ENCODE assay signal across 8 cellular contexts in the genomic region with DNA sequence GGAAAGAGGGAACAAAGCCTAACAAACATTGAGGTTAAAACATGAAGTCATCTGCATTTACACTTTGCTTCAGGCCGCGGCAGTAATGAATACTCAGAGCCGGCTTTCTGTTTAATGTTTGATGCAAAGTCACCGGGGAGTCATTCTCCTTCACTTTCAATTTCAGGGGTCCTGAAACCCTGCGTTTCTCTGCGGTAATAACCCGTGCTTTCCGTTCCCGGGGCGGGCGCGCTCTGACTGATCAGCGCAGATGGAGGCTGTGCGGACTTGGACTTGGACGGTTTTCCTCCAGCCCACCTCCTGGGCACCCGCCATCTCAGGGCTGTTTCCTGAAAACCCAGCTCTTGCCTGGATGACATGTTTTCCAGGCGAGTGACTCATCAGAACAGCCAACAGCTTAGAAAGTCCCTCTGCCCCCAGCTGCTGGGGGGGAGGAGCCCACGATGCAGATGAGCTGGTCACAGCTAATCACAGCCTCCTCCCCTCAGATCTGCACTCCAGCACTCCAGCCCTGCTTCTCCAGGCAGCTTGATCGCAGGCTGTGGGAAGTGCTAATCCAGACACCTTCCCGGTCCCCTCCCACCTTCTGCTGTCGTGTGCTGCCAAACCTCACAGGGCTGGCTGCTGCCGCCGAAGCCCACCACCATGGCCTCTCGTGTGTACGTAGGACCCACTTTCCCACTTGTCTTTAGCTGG.
A peak's percentile ranks its signal among the peaks of the same experiment; 100 is the strongest.
DNase-seq lines count a peak whose midpoint lies in the region; ATAC-seq and TF ChIP-seq lines count a peak whose summit lies in the region.

No MANE protein-coding gene starts in this region.

- peak overlapping the region; percentile 95 for H3K27ac Mint-ChIP-seq in activated CD4-positive, alpha-beta T cell treated with anti-CD3 and anti-CD28 coated beads for 36 hours

- H3K36me3 Mint-ChIP-seq in activated CD4-positive, alpha-beta T cell treated with anti-CD3 and anti-CD28 coated beads for 36 hours (ENCODE audit: low read depth): peaks cover 15% of the 10 kb centered on the region

- peaks cover 44% of the 10 kb centered on the region for H3K4me1 Mint-ChIP-seq in activated CD4-positive, alpha-beta T cell treated with anti-CD3 and anti-CD28 coated beads for 36 hours

- POLR2A ChIA-PET in activated CD4-positive, alpha-beta T cell treated with anti-CD3 and anti-CD28 coated beads for 36 hours (lab: Charles Lee): interaction anchor here (0.6 to 1.7 kb wide), 8 partner anchors 20 to 697 kb away, joined by 3 to 9 read pairs (median 4); no protein-coding TSS in a partner anchor

- no peak for TF ChIP-seq CTCF in choroid plexus epithelial cell (conservative IDR thresholded peaks at IDR 0.05; ENCODE audit: low read depth, low read length)

- in situ Hi-C loops in ACHN (cut with HindIII; ENCODE audit: low pct_ligation_motif_present, low pct_unique_long_range_greater_than_20kb, low sequenced_read_pairs): no loop called here

- ATAC-seq in GM18873 (IDR thresholded peaks at IDR 0.05; ENCODE audit: low FRiP score, unreplicated experiment): peak; percentile 68
- peak; percentile 81 for ATAC-seq in HG03135 (IDR thresholded peaks at IDR 0.05; ENCODE audit: unreplicated experiment)
- peak; percentile 90 for ATAC-seq in activated CD4-positive, alpha-beta T cell treated with anti-CD3 and anti-CD28 coated beads for 36 hours

- H3K9me3 Mint-ChIP-seq in activated CD4-positive, alpha-beta T cell treated with anti-CD3 and anti-CD28 coated beads for 36 hours (ENCODE audit: low read depth): no peaks in the 10 kb centered on the region

- DNase-seq in ACHN (peak; percentile 98), NCI-H2227 (lab: John Stamatoyannopoulos, UW; ENCODE audit: unreplicated experiment) (peak; percentile 94), choroid plexus epithelial cell (ENCODE audit: low read depth) (peak; percentile 98), kidney glomerular epithelial cell (lab: John Stamatoyannopoulos, UW) (peak; percentile 95)
- peak; percentile 92 for DNase-seq in activated CD4-positive, alpha-beta T cell treated with anti-CD3 and anti-CD28 coated beads for 36 hours
- DNase-seq in stimulated activated CD4-positive, alpha-beta T cell treated with anti-CD3 and anti-CD28 coated beads, Interleukin-15, amount 100 ng/mL, for 1 hour (ENCODE audit: low read depth in 1 of 2, low spot score in 1 of 2): peak; percentile 46 to 72

- H3K4me3 Mint-ChIP-seq in activated CD4-positive, alpha-beta T cell treated with anti-CD3 and anti-CD28 coated beads for 36 hours: peak overlapping the region; percentile 70

- no peaks in the 10 kb centered on the region for H3K27me3 Mint-ChIP-seq in activated CD4-positive, alpha-beta T cell treated with anti-CD3 and anti-CD28 coated beads for 36 hours

- CTCF ChIA-PET in activated CD4-positive, alpha-beta T cell treated with anti-CD3 and anti-CD28 coated beads for 36 hours (lab: Charles Lee): interaction anchor here (0.6 to 2.2 kb wide), 10 partner anchors 14 to 1404 kb away, joined by 3 to 9 read pairs (median 4); no protein-coding TSS in a partner anchor

- intact Hi-C loops in activated CD4-positive, alpha-beta T cell treated with anti-CD3 and anti-CD28 coated beads for 36 hours (cut with DNase I, micrococcal nuclease): loop anchor here (1.0 to 2.0 kb wide), 10 partner anchors 23 to 614 kb away; no protein-coding TSS in a partner anchor

- peak overlapping the region; percentile 63 for H3K4me3 ChIP-seq in choroid plexus epithelial cell (ENCODE audit: low read depth, low read length)

Comparison
In these comparisons a context has a peak if more than half of its experiments do, and no peak if none do; other contexts are left out.
1. Peak in every context shown above with its lines: DNase-seq, ATAC-seq and H3K4me3 ChIP-seq.